ENCODE assay signal across 8 cellular contexts in genomic region chr22:36435516-36436415, GRCh38. TPM values are rescaled to one million over a fixed set of nuclear protein-coding genes. Genes with fewer than 3 reads are reported as not detected.
A peak's percentile ranks its signal among the peaks of the same experiment; 100 is the strongest.
DNase-seq lines count a peak whose midpoint lies in the region; ATAC-seq and TF ChIP-seq lines count a peak whose summit lies in the region.

No MANE protein-coding gene starts in this region.

- peak; percentile 65 for ATAC-seq in HG03108 (IDR thresholded peaks at IDR 0.05; ENCODE audit: unreplicated experiment)
- ATAC-seq in T-helper 17 cell: peak; percentile 92
- peak; percentile 63 for ATAC-seq in body of pancreas
- no peak for ATAC-seq in aorta (ENCODE audit: low FRiP score)
- no peak for ATAC-seq in GM18867 (IDR thresholded peaks at IDR 0.05; ENCODE audit: unreplicated experiment)

- H3K27ac ChIP-seq in C4-2B (peak overlapping the region; percentile 70), body of pancreas (peak overlapping the region; percentile 86 to 90 (median 88)), smooth muscle cell (ENCODE audit: low read depth) (peak overlapping the region; percentile 12), aorta (ENCODE audit: low read depth in 1 of 2, low read length in 2 of 2) (no peak overlapping the region)

- H3K27me3 ChIP-seq in body of pancreas: no peaks in the 10 kb centered on the region
- H3K27me3 ChIP-seq in smooth muscle cell (ENCODE audit: low read depth): no peaks in the 10 kb centered on the region
- no peaks in the 10 kb centered on the region for H3K27me3 ChIP-seq in aorta (ENCODE audit: control insufficient read depth in 1 of 2, insufficient read depth in 2 of 2, low read length in 1 of 2)

- DNase-seq in T-helper 17 cell: peak; percentile 43 to 68 (median 46)
- DNase-seq in body of pancreas: peak; percentile 77 to 90 (median 88)
- DNase-seq in smooth muscle cell (lab: John Stamatoyannopoulos, UW; ENCODE audit: unreplicated experiment): no peak
- no peak for DNase-seq in aorta
- DNase-seq in posterior vena cava (ENCODE audit: low spot score): no peak

- no peaks in the 10 kb centered on the region for H3K36me3 Mint-ChIP-seq in T-helper 17 cell (ENCODE audit: low read depth)

- no peak overlapping the region for H3K9ac ChIP-seq in smooth muscle cell (ENCODE audit: low read depth)

- peaks cover 27% of the 10 kb centered on the region for H3K4me1 Mint-ChIP-seq in T-helper 17 cell

- TF ChIP-seq CTCF in C4-2B (conservative IDR thresholded peaks at IDR 0.05) (no peak), body of pancreas (IDR thresholded peaks at IDR 0.05) (peak in 1 of 7 experiments; percentile 5), smooth muscle cell (IDR thresholded peaks at IDR 0.05; ENCODE audit: borderline replicate concordance, insufficient read depth, poor library complexity, severe bottlenecking) (no peak)

- H3K36me3 ChIP-seq in body of pancreas (replicated peaks in 1 of 2; ENCODE audit: insufficient read depth in 1 of 2, low read depth in 2 of 2) (no peaks in the 10 kb centered on the region), smooth muscle cell (ENCODE audit: low read depth) (no peaks in the 10 kb centered on the region), aorta (ENCODE audit: control insufficient read depth in 1 of 2, insufficient read depth in 2 of 2, low read length in 1 of 2) (no peaks in the 10 kb centered on the region)

- H3K4me2 ChIP-seq in smooth muscle cell: no peak overlapping the region

- peak in 2 of 3 donors; percentile 47 to 63 for TF ChIP-seq POLR2A in body of pancreas (IDR thresholded peaks at IDR 0.05)

- H3K9me3 ChIP-seq in T-helper 17 cell (ENCODE audit: control insufficient read depth, low read length, poor library complexity, severe bottlenecking): no peaks in the 10 kb centered on the region
- H3K9me3 ChIP-seq in body of pancreas: no peaks in the 10 kb centered on the region
- no peaks in the 10 kb centered on the region for H3K9me3 ChIP-seq in smooth muscle cell (replicated peaks; ENCODE audit: low read depth)
- no peaks in the 10 kb centered on the region for H3K9me3 ChIP-seq in aorta (ENCODE audit: control insufficient read depth, low read length)

- H3K27me3 Mint-ChIP-seq in T-helper 17 cell: no peaks in the 10 kb centered on the region

- intact Hi-C loops in body of pancreas (cut with DNase I): no loop called here
- intact Hi-C loops in aorta (cut with DNase I): no loop called here
- intact Hi-C loops in posterior vena cava (cut with DNase I): loop anchor here in 1 of 2 donors (2.0 kb wide), 1 partner anchor 35 kb away; no protein-coding TSS in a partner anchor

- H2AFZ ChIP-seq in smooth muscle cell (ENCODE audit: low read depth): no peak overlapping the region

- H4K20me1 ChIP-seq in smooth muscle cell (ENCODE audit: low read depth): no peaks in the 10 kb centered on the region

- H3K27ac Mint-ChIP-seq in T-helper 17 cell: peak overlapping the region; percentile 97

- H3K4me3 Mint-ChIP-seq in T-helper 17 cell: peak overlapping the region; percentile 83

- H3K79me2 ChIP-seq in smooth muscle cell (ENCODE audit: low read depth): no peaks in the 10 kb centered on the region

- WGBS in body of pancreas, 2 donors: 19 to 22% methylated on average over 16 of the region's 16 CpGs
- WGBS in smooth muscle cell (ENCODE audit: low lambda C conversion rate): 59% methylated on average over 16 of the region's 16 CpGs
- WGBS in aorta, 2 donors: 83 to 88% methylated on average over 16 of the region's 16 CpGs

- no peak overlapping the region for H3K4me3 ChIP-seq in body of pancreas
- no peak overlapping the region for H3K4me3 ChIP-seq in smooth muscle cell
- H3K4me3 ChIP-seq in aorta (ENCODE audit: low read length in 2 of 2): no peak overlapping the region

- H3K4me1 ChIP-seq in body of pancreas (peaks cover 63% of the 10 kb centered on the region), smooth muscle cell (ENCODE audit: low read depth) (peaks cover 24% of the 10 kb centered on the region), aorta (ENCODE audit: control insufficient read depth in 1 of 2, insufficient read depth in 2 of 2, low read length in 2 of 2) (no peaks in the 10 kb centered on the region)

- peaks cover 36% of the 10 kb centered on the region for H3F3A ChIP-seq in smooth muscle cell (ENCODE audit: low read depth)

RNA-seq across cellular contexts. Expression of gene TXN2, which starts 45.7 kb away (rescaled TPM):
- total RNA-seq in T-helper 17 cell: 10 to 100 TPM; 27.0 to 32.3 TPM
- total RNA-seq in body of pancreas: 10 to 100 TPM; 27.0 to 44.5 TPM
- total RNA-seq in smooth muscle cell: 15.1 and 17.0 TPM in 2 replicates
- 86.9 and 97.0 TPM in 2 replicates for polyA plus RNA-seq in smooth muscle cell
- 10 to 100 TPM; 29.6 to 42.3 TPM for total RNA-seq in aorta
- polyA plus RNA-seq in aorta: 10 to 100 TPM; 54.2 to 72.6 TPM
- total RNA-seq in posterior vena cava: 10 to 100 TPM; 38.7 to 50.1 TPM

RNA-seq across cellular contexts. Expression of gene MYH9, which starts 48.0 kb away (rescaled TPM):
- 1,000 to 10,000 TPM; 1,038 to 1,220 TPM for total RNA-seq in T-helper 17 cell
- 100 to 1,000 TPM; 294 to 323 TPM for total RNA-seq in body of pancreas
- total RNA-seq in smooth muscle cell: 350 and 378 TPM in 2 replicates
- polyA plus RNA-seq in smooth muscle cell: 361 and 382 TPM in 2 replicates
- 1,000 to 10,000 TPM; 1,564 to 1,890 TPM for total RNA-seq in aorta
- 100 to 1,000 TPM; 170 to 572 TPM for polyA plus RNA-seq in aorta
- 100 to 1,000 TPM; 831 to 938 TPM for total RNA-seq in posterior vena cava

Comparison
In these comparisons a context has a peak if more than half of its experiments do, and no peak if none do; other contexts are left out.
1. H3K27ac ChIP-seq: peak in C4-2B (single experiment), body of pancreas (4 of 4) and smooth muscle cell (single experiment); none in aorta (0 of 2).
2. ATAC-seq: peak in HG03108 (single experiment), T-helper 17 cell (single experiment) and body of pancreas (single experiment); none in aorta (single experiment) and GM18867 (single experiment).
3. DNase-seq: peak in T-helper 17 cell (3 of 3) and body of pancreas (4 of 4); none in smooth muscle cell (single experiment), aorta (0 of 2) and posterior vena cava (single experiment).